ENCODE assay signal across 32 cellular contexts in the genomic region with DNA sequence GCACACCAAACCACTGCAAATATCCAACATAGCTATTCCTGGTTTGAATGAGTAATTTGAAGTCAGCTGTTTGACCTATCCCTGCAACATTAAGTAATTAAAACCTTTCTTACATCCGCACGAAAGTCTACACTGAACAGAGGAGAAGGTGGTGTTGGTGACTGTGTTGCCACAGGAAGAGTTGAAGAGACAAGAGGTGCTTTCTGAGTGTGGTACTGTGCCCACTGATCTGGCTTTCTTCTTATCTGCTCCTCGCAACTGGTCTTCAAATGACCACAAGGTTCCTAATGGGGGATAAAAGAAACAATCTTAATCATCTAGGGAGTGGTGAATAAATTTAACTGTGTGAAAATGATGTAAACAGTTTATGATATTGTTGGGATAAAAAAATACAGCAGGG. TPM values are rescaled to one million over a fixed set of nuclear protein-coding genes. Genes with fewer than 3 reads are reported as not detected.
"Had no signal": no experiment of that assay in that cellular context is flagged by ENCODE, and none has a peak within 500 bp of the region (broad histone marks: within the 10 kb centered on the region; RNA-seq: fewer than 3 reads in every experiment).

No MANE protein-coding gene starts in this region.

- H3K27me3 Mint-ChIP-seq: activated CD4-positive, alpha-beta T cell treated with anti-CD3 and anti-CD28 coated beads, Interleukin-2, amount 10 ng/mL, durations not matched to agents 7 days and 5 days; activated naive CD8-positive, alpha-beta T cell treated with anti-CD3 and anti-CD28 coated beads for 36 hours; brain had no signal

- H3K27ac Mint-ChIP-seq: activated CD4-positive, alpha-beta T cell treated with anti-CD3 and anti-CD28 coated beads, Interleukin-2, amount 10 ng/mL, durations not matched to agents 7 days and 5 days; activated naive CD8-positive, alpha-beta T cell treated with anti-CD3 and anti-CD28 coated beads for 36 hours; activated T-cell treated with anti-CD3 and anti-CD28 coated beads, Interleukin-2, amount 50 U/mL, for 72 hours; brain; nephron had no signal

- H3K9me3 ChIP-seq: adrenal gland, ascending aorta, colonic mucosa, heart right ventricle, left lung, lower lobe of right lung, stomach, thyroid gland, upper lobe of left lung, vagina had no signal

- H3K4me3 Mint-ChIP-seq: activated CD4-positive, alpha-beta T cell treated with anti-CD3 and anti-CD28 coated beads, Interleukin-2, amount 10 ng/mL, durations not matched to agents 7 days and 5 days; activated naive CD8-positive, alpha-beta T cell treated with anti-CD3 and anti-CD28 coated beads for 36 hours; activated T-cell treated with anti-CD3 and anti-CD28 coated beads, Interleukin-2, amount 50 U/mL, for 72 hours; brain; nephron had no signal

- H3K9me3 Mint-ChIP-seq: activated CD4-positive, alpha-beta T cell treated with anti-CD3 and anti-CD28 coated beads, Interleukin-2, amount 10 ng/mL, durations not matched to agents 7 days and 5 days; activated naive CD8-positive, alpha-beta T cell treated with anti-CD3 and anti-CD28 coated beads for 36 hours; activated T-cell treated with anti-CD3 and anti-CD28 coated beads, Interleukin-2, amount 50 U/mL, for 72 hours had no signal

- H3K4me3 ChIP-seq: adrenal gland, ascending aorta, cardiac muscle cell, colonic mucosa, heart right ventricle, left lung, lower lobe of right lung, stomach, thyroid gland, upper lobe of left lung, vagina had no signal

- H3K4me1 Mint-ChIP-seq: brain, nephron had no signal

- H3K27me3 ChIP-seq: adrenal gland, ascending aorta, cardiac muscle cell, colonic mucosa, heart right ventricle, left lung, stomach, thyroid gland, upper lobe of left lung, vagina had no signal

- H3K4me1 ChIP-seq: adrenal gland, ascending aorta, colonic mucosa, heart right ventricle, left lung, lower lobe of right lung, stomach, thyroid gland, upper lobe of left lung, vagina had no signal

- ATAC-seq: activated T-cell treated with anti-CD3 and anti-CD28 coated beads, Interleukin-2, amount 50 U/mL, for 72 hours; heart right ventricle; left lung; lower lobe of right lung; right cardiac atrium had no signal

- H3K27ac ChIP-seq: adrenal gland, ascending aorta, cardiac muscle cell, colonic mucosa, heart right ventricle, left lung, lower lobe of right lung, stomach, thyroid gland, upper lobe of left lung, vagina, VCaP had no signal

- DNase-seq: activated CD4-positive, alpha-beta T cell treated with anti-CD3 and anti-CD28 coated beads, Interleukin-2, amount 10 ng/mL, durations not matched to agents 7 days and 5 days; activated naive CD4-positive, alpha-beta T cell treated with Interleukin-2 at 50 U/mL for 16 hours; activated naive CD8-positive, alpha-beta T cell treated with anti-CD3 and anti-CD28 coated beads for 36 hours; activated T-cell treated with anti-CD3 and anti-CD28 coated beads for 4 hours; activated T-cell treated with anti-CD3 and anti-CD28 coated beads, Interleukin-2, amount 50 U/mL, for 72 hours; adrenal gland; cerebellar nuclear complex; colonic mucosa; effector CD8-positive, alpha-beta T cell; heart right ventricle; left lung; lower lobe of right lung; mesenchymal stem cell; posterior cingulate gyrus; right cardiac atrium; stimulated activated CD4-positive, alpha-beta T cell treated with anti-CD3 and anti-CD28 coated beads, Interleukin-4, amount 100 ng/mL, for 1 hour; stomach; T-helper 2 cell; thyroid gland; upper lobe of left lung had no signal

RNA-seq across cellular contexts. Expression of gene OR1K1, which starts 57.9 kb away (rescaled TPM):
- total RNA-seq: activated CD4-positive, alpha-beta T cell treated with anti-CD3 and anti-CD28 coated beads, Interleukin-2, amount 10 ng/mL, durations not matched to agents 7 days and 5 days; activated naive CD8-positive, alpha-beta T cell treated with anti-CD3 and anti-CD28 coated beads for 36 hours; activated T-cell treated with anti-CD3 and anti-CD28 coated beads, Interleukin-2, amount 50 U/mL, for 72 hours; adrenal gland; ascending aorta; cardiac muscle cell; colonic mucosa; dermis microvascular lymphatic vessel endothelial cell; epithelial cell of proximal tubule; fibroblast of lung; fibroblast of villous mesenchyme; heart right ventricle; left lung; lower lobe of right lung; osteoblast; right cardiac atrium; skeletal muscle tissue; stomach; thyroid gland; upper lobe of left lung; vagina had no signal
